ENCODE assay signal across 8 cellular contexts in the genomic region with DNA sequence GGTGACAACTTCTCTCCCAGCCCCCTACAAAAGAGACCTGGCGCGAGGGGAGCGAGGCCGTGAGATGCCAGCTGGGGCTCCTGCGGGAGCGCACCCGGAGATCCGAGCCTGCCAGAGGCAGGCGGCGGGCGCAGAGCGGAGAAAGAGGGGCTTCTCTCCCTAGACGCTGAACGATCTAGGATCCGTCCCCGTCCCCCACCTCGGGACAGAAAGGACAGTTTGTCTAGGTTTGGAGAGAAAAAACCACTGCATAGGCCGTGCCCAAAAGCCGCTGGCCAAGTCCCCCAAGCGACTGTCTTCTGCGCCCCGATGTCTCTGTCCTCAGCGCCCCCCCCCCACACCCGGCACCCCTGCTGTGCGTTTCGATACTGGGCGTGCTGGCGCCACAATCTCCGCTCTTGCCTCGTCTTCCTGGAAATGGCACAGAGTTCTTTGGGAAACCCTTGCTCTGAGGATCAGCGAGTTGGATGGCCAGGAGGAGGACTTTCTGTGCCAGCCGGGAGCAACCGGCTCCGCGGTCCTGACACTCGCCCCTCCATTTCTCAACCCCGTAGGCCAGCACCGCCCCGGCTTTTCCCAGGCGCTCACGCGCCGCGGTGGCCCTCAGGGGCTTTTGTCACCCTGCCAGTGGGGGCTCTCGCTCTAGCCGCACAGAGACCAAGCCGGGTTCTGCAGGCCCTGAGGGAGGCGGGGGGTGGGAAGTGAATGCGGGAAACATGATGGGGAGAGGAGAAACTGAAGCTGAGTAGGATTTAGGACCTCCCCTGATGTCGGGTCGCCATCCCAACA. TPM values are rescaled to one million over a fixed set of nuclear protein-coding genes. Genes with fewer than 3 reads are reported as not detected.
DNase-seq lines count a peak whose midpoint lies in the region; ATAC-seq and TF ChIP-seq lines count a peak whose summit lies in the region.

No MANE protein-coding gene starts in this region.

- H3K4me3 ChIP-seq in Loucy (ENCODE audit: low read length, poor library complexity, severe bottlenecking) (peak overlapping the region; percentile 51), endocrine pancreas (ENCODE audit: control insufficient read depth, insufficient read depth, low read length) (peak overlapping the region; percentile 82), mucosa of descending colon (no peak overlapping the region)

- H3K4me2 ChIP-seq in Loucy (ENCODE audit: low read depth, low read length, poor library complexity, severe bottlenecking), result peak overlapping the region; percentile 57

- H4K20me1 ChIP-seq in Loucy (ENCODE audit: insufficient read depth, low read length, poor library complexity, severe bottlenecking), result no peaks in the 10 kb centered on the region

- peaks cover 25% of the 10 kb centered on the region for H3K4me1 Mint-ChIP-seq in neural crest cell

- no peak for TF ChIP-seq CTCF in Loucy (conservative IDR thresholded peaks at IDR 0.05; ENCODE audit: low read length)
- TF ChIP-seq CTCF in neural crest cell (conservative IDR thresholded peaks at IDR 0.05), result no peak
- no peak for TF ChIP-seq CTCF in mucosa of descending colon (IDR thresholded peaks at IDR 0.05)

- peak; percentile 14 for DNase-seq in COLO668 (lab: John Stamatoyannopoulos, UW; ENCODE audit: unreplicated experiment)
- peak; percentile 6 for DNase-seq in neural crest cell (ENCODE audit: low read depth, low spot score)
- no peak for DNase-seq in mucosa of descending colon
- no peak for DNase-seq in activated gamma-delta T cell treated with Interleukin-2 at 50 U/mL for 16 hours
- no peak for DNase-seq in DMS153 (lab: John Stamatoyannopoulos, UW)

- peaks cover 94% of the 10 kb centered on the region for H3K27me3 Mint-ChIP-seq in neural crest cell (ENCODE audit: low read depth)

- no peak overlapping the region for H3K9ac ChIP-seq in Loucy (ENCODE audit: low read depth, low read length, poor library complexity, severe bottlenecking)
- H3K9ac ChIP-seq in endocrine pancreas (ENCODE audit: control insufficient read depth, insufficient read depth, low read length), result peak overlapping the region; percentile 93

- H3K9me3 ChIP-seq in Loucy (ENCODE audit: insufficient read depth, low read depth, low read length) (no peaks in the 10 kb centered on the region), endocrine pancreas (ENCODE audit: control insufficient read depth, low read length) (no peaks in the 10 kb centered on the region), mucosa of descending colon (no peaks in the 10 kb centered on the region)

- no peaks in the 10 kb centered on the region for H3K79me2 ChIP-seq in Loucy (ENCODE audit: insufficient read depth, low read length)

- no peak overlapping the region for H3K27ac Mint-ChIP-seq in neural crest cell (ENCODE audit: unreplicated experiment)

- H3K36me3 ChIP-seq in Loucy (ENCODE audit: insufficient read depth, low read length) (no peaks in the 10 kb centered on the region), endocrine pancreas (ENCODE audit: control insufficient read depth, insufficient read depth, low read length) (peaks cover 11% of the 10 kb centered on the region), mucosa of descending colon (ENCODE audit: low read depth) (no peaks in the 10 kb centered on the region)

- H3K9me2 ChIP-seq in Loucy (replicated peaks; ENCODE audit: low read depth, low read length), result no peaks in the 10 kb centered on the region

- ATAC-seq in GM18870 (IDR thresholded peaks at IDR 0.05; ENCODE audit: unreplicated experiment) (no peak), mucosa of descending colon (no peak)

- H3K4me3 Mint-ChIP-seq in neural crest cell, result peak overlapping the region; percentile 63

- H3K27me3 ChIP-seq in Loucy (ENCODE audit: insufficient read depth, low read length, poor library complexity, severe bottlenecking) (no peaks in the 10 kb centered on the region), endocrine pancreas (ENCODE audit: control insufficient read depth, insufficient read depth, low read length) (no peaks in the 10 kb centered on the region)

- peaks cover 5% of the 10 kb centered on the region for H3K9me3 Mint-ChIP-seq in neural crest cell

- H3K36me3 Mint-ChIP-seq in neural crest cell (ENCODE audit: low read depth), result no peaks in the 10 kb centered on the region

- peaks cover 7% of the 10 kb centered on the region for H3K4me1 ChIP-seq in Loucy (ENCODE audit: insufficient read depth, low read length, poor library complexity, severe bottlenecking)
- H3K4me1 ChIP-seq in endocrine pancreas (ENCODE audit: control insufficient read depth, insufficient read depth, low read length), result no peaks in the 10 kb centered on the region
- peaks cover 4% of the 10 kb centered on the region for H3K4me1 ChIP-seq in mucosa of descending colon (ENCODE audit: low read depth)

- H2AFZ ChIP-seq in Loucy (ENCODE audit: low read length), result peak overlapping the region; percentile 60; the same call in 1 of the 2 replicates

- H3F3A ChIP-seq in Loucy (ENCODE audit: low read depth), result no peaks in the 10 kb centered on the region

- intact Hi-C loops in mucosa of descending colon (cut with DNase I, micrococcal nuclease), result no loop called here

RNA-seq across cellular contexts. Expression of gene SSTR2, which starts 1.0 kb away (rescaled TPM):
- 1.7 TPM in 2 replicates for total RNA-seq in neural crest cell
- 1 to 10 TPM in 2 of 3 donors, under 1 TPM in 1; 0.89 to 3.2 (median 1.8) TPM for total RNA-seq in mucosa of descending colon

RNA-seq across cellular contexts. Expression of gene COG1, which starts 27.0 kb away (rescaled TPM):
- total RNA-seq in neural crest cell (35.8 TPM in 2 replicates), mucosa of descending colon (10 to 100 TPM; 55.7 to 66.0 (median 57.9) TPM)

Comparison
In these comparisons a context has a peak if more than half of its experiments do, and no peak if none do; other contexts are left out.
1. DNase-seq: peak in COLO668 (single experiment) and neural crest cell (single experiment); none in mucosa of descending colon (0 of 3), activated gamma-delta T cell treated with Interleukin-2 at 50 U/mL for 16 hours (single experiment) and DMS153 (single experiment).